Comparison of ENCODE assay signal across 24 cellular contexts in the genomic region with DNA sequence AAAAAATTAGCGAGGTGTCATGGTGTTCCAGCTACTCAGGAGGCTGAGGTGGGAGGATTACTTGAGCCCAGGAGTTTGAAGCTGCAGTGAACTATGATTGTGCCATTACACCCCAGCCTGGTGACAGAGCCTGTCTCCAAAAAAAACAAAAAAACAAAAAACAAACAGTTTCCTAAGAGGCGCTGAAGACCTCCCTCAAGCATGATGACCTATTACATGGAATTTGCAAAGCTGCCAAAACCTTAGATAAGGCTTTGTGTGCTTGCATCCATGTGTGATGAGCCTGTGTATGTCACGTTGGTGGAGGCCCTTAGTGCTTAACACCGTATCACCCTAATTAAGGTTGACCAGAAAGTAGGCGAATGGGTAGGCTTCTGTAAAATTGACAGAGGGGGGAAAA.
"Had no signal": no experiment of that assay in that cellular context is flagged by ENCODE, and none has a peak within 500 bp of the region (broad histone marks: within the 10 kb centered on the region; RNA-seq: fewer than 3 reads in every experiment).

No MANE protein-coding gene starts in this region.

- FAIRE-seq: small intestine had no signal

- H3K27ac ChIP-seq: neural progenitor cell, ovary, parathyroid adenoma, psoas muscle, right lobe of liver, sigmoid colon, stomach, thoracic aorta, thyroid gland, tibial nerve, upper lobe of left lung, uterus had no signal

- H3K36me3 ChIP-seq: neural progenitor cell, ovary, right lobe of liver, sigmoid colon, stomach, thoracic aorta, thyroid gland, tibial nerve, upper lobe of left lung, uterus had no signal

- DNase-seq: natural killer cell; occipital lobe; ovary; posterior cingulate gyrus; psoas muscle; right cardiac atrium; right lobe of liver; sigmoid colon; small intestine; stimulated activated CD4-positive, alpha-beta T cell treated with anti-CD3 and anti-CD28 coated beads, Interleukin-15, amount 100 ng/mL, for 24 hours; stimulated activated CD4-positive, alpha-beta T cell treated with anti-CD3 and anti-CD28 coated beads, Interleukin-2, amount 100 ng/mL, for 24 hours; stimulated activated CD4-positive, alpha-beta T cell treated with anti-CD3 and anti-CD28 coated beads, Interleukin-2, amount 100 ng/mL, for 48 hours; stimulated activated CD4-positive, alpha-beta T cell treated with anti-CD3 and anti-CD28 coated beads, Interleukin-4, amount 100 ng/mL, for 24 hours; stimulated activated naive B cell treated with anti-CD40 and anti-IgM and Interleukin-4, amounts not matched to agents 10 μg/mL and 1 μg/mL and 100 μg/mL, for 72 hours; stimulated activated naive CD4-positive, alpha-beta T cell treated with Interleukin-2 at 50 U/mL for 16 hours; stomach; thyroid gland; upper lobe of left lung; uterus had no signal

- ATAC-seq: natural killer cell; psoas muscle; right cardiac atrium; stimulated activated effector memory CD8-positive, alpha-beta T cell treated with anti-CD3 and anti-CD28 coated beads, Interleukin-12 subunit alpha, Interleukin-12 subunit beta, amount 100 ng/mL, for 72 hours; stimulated activated naive B cell treated with anti-CD40 and anti-IgM and Interleukin-4, amounts not matched to agents 10 μg/mL and 1 μg/mL and 100 μg/mL, for 72 hours had no signal

- H3K9me3 ChIP-seq: ovary, psoas muscle, right lobe of liver, sigmoid colon, thyroid gland, upper lobe of left lung, uterus had no signal

- H3K4me3 ChIP-seq: neural progenitor cell, ovary, psoas muscle, right lobe of liver, sigmoid colon, stomach, thoracic aorta, thyroid gland, tibial nerve, upper lobe of left lung, uterus had no signal

- H3K4me1 ChIP-seq: neural progenitor cell, parathyroid adenoma, psoas muscle, right lobe of liver, sigmoid colon, stomach, thyroid gland, tibial nerve, upper lobe of left lung, uterus had no signal
